10 cellular contexts compared by ENCODE assay signal in genomic region chr18:69580107-69580506, GRCh38.
DNase-seq lines count a peak whose midpoint lies in the region; ATAC-seq and TF ChIP-seq lines count a peak whose summit lies in the region.
"Had no signal": no experiment of that assay in that cellular context is flagged by ENCODE, and none has a peak within 500 bp of the region (broad histone marks: within the 10 kb centered on the region; RNA-seq: fewer than 3 reads in every experiment).

No MANE protein-coding gene starts in this region.

- peaks cover 8% of the 10 kb centered on the region for H3K4me1 Mint-ChIP-seq in endothelial cell (ENCODE audit: unreplicated experiment)

- H3K27me3 ChIP-seq in thyroid gland (no peaks in the 10 kb centered on the region), BE2C (no peaks in the 10 kb centered on the region)

- DNase-seq in GM10248 (ENCODE audit: extremely low spot score) (peak; percentile 14), endothelial cell (ENCODE audit: low spot score) (peak; percentile 7), NCI-H187 treated with DMSO at 0.1 percent for 48 hours (lab: John Stamatoyannopoulos, UW) (no peak), ecto neural progenitor cell (ENCODE audit: low spot score) (no peak), thyroid gland (no peak), BE2C (no peak)
- DNase-seq in Jurkat, Clone E6-1 (ENCODE audit: low read depth, low spot score), result peak; percentile 23

- H3K4me1 ChIP-seq in thyroid gland, result no peaks in the 10 kb centered on the region
- H3K4me1 ChIP-seq in BE2C, result no peaks in the 10 kb centered on the region

- H3K9me3 ChIP-seq in thyroid gland (no peaks in the 10 kb centered on the region), BE2C (no peaks in the 10 kb centered on the region)

- peak overlapping the region; percentile 81 for H3K27ac Mint-ChIP-seq in endothelial cell (ENCODE audit: unreplicated experiment)
- H3K27ac Mint-ChIP-seq: dendritic cell treated with granulocyte-macrophage colony-stimulating factor and Interleukin-4, amounts not matched to agents 40 ng/mL and 50 ng/mL, for 4 days; IgD-negative memory B cell had no signal

- no peaks in the 10 kb centered on the region for H3K27me3 Mint-ChIP-seq in endothelial cell (ENCODE audit: unreplicated experiment)
- H3K27me3 Mint-ChIP-seq: dendritic cell treated with granulocyte-macrophage colony-stimulating factor and Interleukin-4, amounts not matched to agents 40 ng/mL and 50 ng/mL, for 4 days; IgD-negative memory B cell had no signal

- TF ChIP-seq CTCF in GM10248 (IDR thresholded peaks at IDR 0.05; ENCODE audit: control extremely low read depth, extremely low read depth, low read depth, missing control alignments) (no peak), endothelial cell (IDR thresholded peaks at IDR 0.05; ENCODE audit: unreplicated experiment) (no peak), thyroid gland (IDR thresholded peaks at IDR 0.05) (no peak), BE2C (IDR thresholded peaks at IDR 0.05; ENCODE audit: low read depth, low read length) (no peak)

- 65 to 78% methylated on average over 3 of the region's 3 CpGs for WGBS in thyroid gland, 2 donors

- intact Hi-C loops in thyroid gland (cut with DNase I), result no loop called here

- POLR2A ChIA-PET in GM10248 (lab: Yijun Ruan, JAX), result no interaction called here

- H3K4me3 Mint-ChIP-seq in endothelial cell (ENCODE audit: unreplicated experiment), result no peak overlapping the region
- H3K4me3 Mint-ChIP-seq: dendritic cell treated with granulocyte-macrophage colony-stimulating factor and Interleukin-4, amounts not matched to agents 40 ng/mL and 50 ng/mL, for 4 days had no signal

- ATAC-seq in GM21360 (IDR thresholded peaks at IDR 0.05; ENCODE audit: unreplicated experiment), result peak; percentile 89

- no peaks in the 10 kb centered on the region for H3K36me3 Mint-ChIP-seq in endothelial cell (ENCODE audit: low read depth, unreplicated experiment)
- H3K36me3 Mint-ChIP-seq: IgD-negative memory B cell had no signal

- H3K27ac ChIP-seq in thyroid gland, result no peak overlapping the region

- no peaks in the 10 kb centered on the region for H3K9me3 Mint-ChIP-seq in endothelial cell (ENCODE audit: unreplicated experiment)
- H3K9me3 Mint-ChIP-seq: dendritic cell treated with granulocyte-macrophage colony-stimulating factor and Interleukin-4, amounts not matched to agents 40 ng/mL and 50 ng/mL, for 4 days had no signal

- no peak for TF ChIP-seq POLR2A in thyroid gland (IDR thresholded peaks at IDR 0.05)

- CTCF ChIA-PET in GM10248 (lab: Yijun Ruan, JAX), result interaction anchor here (1.3 to 1.6 kb wide), 2 partner anchors 9 to 21 kb away, joined by 3 to 4 read pairs; no protein-coding TSS in a partner anchor

- no peaks in the 10 kb centered on the region for H3K36me3 ChIP-seq in thyroid gland
- no peaks in the 10 kb centered on the region for H3K36me3 ChIP-seq in BE2C

- no peak overlapping the region; the same call in 1 of the 2 replicates for H3K4me3 ChIP-seq in Jurkat, Clone E6-1 (ENCODE audit: low read length)
- H3K4me3 ChIP-seq in thyroid gland (replicated peaks in 1 of 3) (no peak overlapping the region), BE2C (ENCODE audit: low read depth, low read length) (no peak overlapping the region)

Comparison
In these comparisons a context has a peak if more than half of its experiments do, and no peak if none do; other contexts are left out.
1. DNase-seq: peak in GM10248 (single experiment), Jurkat, Clone E6-1 (single experiment) and endothelial cell (single experiment); none in NCI-H187 treated with DMSO at 0.1 percent for 48 hours (single experiment), ecto neural progenitor cell (single experiment), thyroid gland (0 of 2) and BE2C (single experiment).